Comparison of ENCODE assay signal across 1 cellular context in the genomic region with DNA sequence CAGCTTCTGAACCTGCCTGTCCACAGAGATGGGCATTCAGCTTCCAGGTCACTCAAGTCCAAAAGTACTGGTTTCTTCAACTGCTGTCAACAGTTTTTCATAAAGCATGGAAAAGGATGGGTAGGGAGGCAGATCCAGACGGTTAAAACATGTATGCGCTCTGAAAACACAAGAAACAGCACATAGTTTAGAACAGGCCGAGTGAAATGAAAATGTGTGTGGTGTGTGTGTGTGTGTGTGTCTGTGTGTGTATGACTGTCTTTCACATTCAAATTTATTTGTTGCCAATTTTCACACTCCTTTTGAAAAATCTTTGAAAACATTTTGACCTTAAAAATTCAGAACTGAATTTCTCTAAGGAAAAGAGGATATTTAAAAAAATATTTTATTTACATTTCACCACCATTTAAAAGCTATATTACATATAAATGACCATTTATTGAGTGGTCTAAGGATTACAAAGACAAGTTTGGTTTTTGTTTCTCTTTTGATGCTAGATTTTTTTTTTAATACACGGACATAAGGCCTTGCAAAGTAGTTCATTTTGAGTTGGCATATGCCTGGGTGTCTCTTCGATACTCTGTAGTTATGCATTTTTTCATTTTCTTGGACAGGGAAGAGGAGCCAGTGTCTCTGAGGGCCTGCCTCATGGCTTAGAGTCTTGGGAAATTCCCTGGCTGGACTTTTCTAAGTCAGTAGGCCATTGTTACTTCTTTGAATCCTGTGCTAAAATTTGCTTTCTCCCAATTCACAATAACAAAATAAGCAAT.
TF ChIP-seq lines count a peak whose summit lies in the region.

No MANE protein-coding gene starts in this region.

TF ChIP-seq in GM12878, 131 proteins besides CTCF, POLR2A, EP300 and RAD21:
- no peak for TF ChIP-seq RAD51 (IDR thresholded peaks at IDR 0.05)
- 0 out of 4 replicates have a peak, but pooled peaks of 1 of the 2 experiments have one; percentile 27 for TF ChIP-seq ETV6 (conservative IDR thresholded peaks at IDR 0.05 in 1 of 2, IDR thresholded peaks at IDR 0.05 in 1 of 2; ENCODE audit: borderline replicate concordance in 1 of 2, low read depth in 1 of 2)
- TF ChIP-seq NFIC (IDR thresholded peaks at IDR 0.05; ENCODE audit: low read depth, low read length), result peak; percentile 18; the same call in 1 of the 2 replicates
- TF ChIP-seq WRNIP1 (IDR thresholded peaks at IDR 0.05; ENCODE audit: borderline replicate concordance, low read depth, low read length), result no peak
- TF ChIP-seq RELA (IDR thresholded peaks at IDR 0.05; ENCODE audit: borderline replicate concordance, partially characterized antibody), result peak; percentile 21
- TF ChIP-seq BCL11A (IDR thresholded peaks at IDR 0.05; ENCODE audit: low read depth, low read length), result no peak
- no peak for TF ChIP-seq EZH2 (IDR thresholded peaks at IDR 0.05; ENCODE audit: borderline replicate concordance, control insufficient read depth, low read depth, low read length)
- TF ChIP-seq MTA2 (IDR thresholded peaks at IDR 0.05; ENCODE audit: low read depth), result no peak
- TF ChIP-seq KDM1A (IDR thresholded peaks at IDR 0.05; ENCODE audit: borderline replicate concordance), result no peak
- peak; percentile 54; the same call in 1 of the 2 replicates for TF ChIP-seq ZNF384 (IDR thresholded peaks at IDR 0.05; ENCODE audit: borderline replicate concordance, low read depth, low read length)
- TF ChIP-seq, protein P1, sequence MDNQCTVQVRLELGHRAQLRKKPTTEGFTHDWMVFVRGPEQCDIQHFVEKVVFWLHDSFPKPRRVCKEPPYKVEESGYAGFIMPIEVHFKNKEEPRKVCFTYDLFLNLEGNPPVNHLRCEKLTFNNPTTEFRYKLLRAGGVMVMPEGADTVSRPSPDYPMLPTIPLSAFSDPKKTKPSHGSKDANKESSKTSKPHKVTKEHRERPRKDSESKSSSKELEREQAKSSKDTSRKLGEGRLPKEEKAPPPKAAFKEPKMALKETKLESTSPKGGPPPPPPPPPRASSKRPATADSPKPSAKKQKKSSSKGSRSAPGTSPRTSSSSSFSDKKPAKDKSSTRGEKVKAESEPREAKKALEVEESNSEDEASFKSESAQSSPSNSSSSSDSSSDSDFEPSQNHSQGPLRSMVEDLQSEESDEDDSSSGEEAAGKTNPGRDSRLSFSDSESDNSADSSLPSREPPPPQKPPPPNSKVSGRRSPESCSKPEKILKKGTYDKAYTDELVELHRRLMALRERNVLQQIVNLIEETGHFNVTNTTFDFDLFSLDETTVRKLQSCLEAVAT (IDR thresholded peaks at IDR 0.05), result 0 out of 2 replicates have a peak, but pooled peaks have one; percentile 53
- TF ChIP-seq NBN (IDR thresholded peaks at IDR 0.05), result 0 out of 2 replicates have a peak, but pooled peaks have one; percentile 15
- 0 out of 2 replicates have a peak, but pooled peaks have one; percentile 14 for TF ChIP-seq YY1 (IDR thresholded peaks at IDR 0.05; ENCODE audit: low read depth, low read length)
- TF ChIP-seq, protein P2, sequence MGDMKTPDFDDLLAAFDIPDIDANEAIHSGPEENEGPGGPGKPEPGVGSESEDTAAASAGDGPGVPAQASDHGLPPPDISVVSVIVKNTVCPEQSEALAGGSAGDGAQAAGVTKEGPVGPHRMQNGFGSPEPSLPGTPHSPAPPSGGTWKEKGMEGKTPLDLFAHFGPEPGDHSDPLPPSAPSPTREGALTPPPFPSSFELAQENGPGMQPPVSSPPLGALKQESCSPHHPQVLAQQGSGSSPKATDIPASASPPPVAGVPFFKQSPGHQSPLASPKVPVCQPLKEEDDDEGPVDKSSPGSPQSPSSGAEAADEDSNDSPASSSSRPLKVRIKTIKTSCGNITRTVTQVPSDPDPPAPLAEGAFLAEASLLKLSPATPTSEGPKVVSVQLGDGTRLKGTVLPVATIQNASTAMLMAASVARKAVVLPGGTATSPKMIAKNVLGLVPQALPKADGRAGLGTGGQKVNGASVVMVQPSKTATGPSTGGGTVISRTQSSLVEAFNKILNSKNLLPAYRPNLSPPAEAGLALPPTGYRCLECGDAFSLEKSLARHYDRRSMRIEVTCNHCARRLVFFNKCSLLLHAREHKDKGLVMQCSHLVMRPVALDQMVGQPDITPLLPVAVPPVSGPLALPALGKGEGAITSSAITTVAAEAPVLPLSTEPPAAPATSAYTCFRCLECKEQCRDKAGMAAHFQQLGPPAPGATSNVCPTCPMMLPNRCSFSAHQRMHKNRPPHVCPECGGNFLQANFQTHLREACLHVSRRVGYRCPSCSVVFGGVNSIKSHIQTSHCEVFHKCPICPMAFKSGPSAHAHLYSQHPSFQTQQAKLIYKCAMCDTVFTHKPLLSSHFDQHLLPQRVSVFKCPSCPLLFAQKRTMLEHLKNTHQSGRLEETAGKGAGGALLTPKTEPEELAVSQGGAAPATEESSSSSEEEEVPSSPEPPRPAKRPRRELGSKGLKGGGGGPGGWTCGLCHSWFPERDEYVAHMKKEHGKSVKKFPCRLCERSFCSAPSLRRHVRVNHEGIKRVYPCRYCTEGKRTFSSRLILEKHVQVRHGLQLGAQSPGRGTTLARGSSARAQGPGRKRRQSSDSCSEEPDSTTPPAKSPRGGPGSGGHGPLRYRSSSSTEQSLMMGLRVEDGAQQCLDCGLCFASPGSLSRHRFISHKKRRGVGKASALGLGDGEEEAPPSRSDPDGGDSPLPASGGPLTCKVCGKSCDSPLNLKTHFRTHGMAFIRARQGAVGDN (IDR thresholded peaks at IDR 0.05), result 0 out of 2 replicates have a peak, but pooled peaks have one; percentile 20
- TF ChIP-seq, protein P3, sequence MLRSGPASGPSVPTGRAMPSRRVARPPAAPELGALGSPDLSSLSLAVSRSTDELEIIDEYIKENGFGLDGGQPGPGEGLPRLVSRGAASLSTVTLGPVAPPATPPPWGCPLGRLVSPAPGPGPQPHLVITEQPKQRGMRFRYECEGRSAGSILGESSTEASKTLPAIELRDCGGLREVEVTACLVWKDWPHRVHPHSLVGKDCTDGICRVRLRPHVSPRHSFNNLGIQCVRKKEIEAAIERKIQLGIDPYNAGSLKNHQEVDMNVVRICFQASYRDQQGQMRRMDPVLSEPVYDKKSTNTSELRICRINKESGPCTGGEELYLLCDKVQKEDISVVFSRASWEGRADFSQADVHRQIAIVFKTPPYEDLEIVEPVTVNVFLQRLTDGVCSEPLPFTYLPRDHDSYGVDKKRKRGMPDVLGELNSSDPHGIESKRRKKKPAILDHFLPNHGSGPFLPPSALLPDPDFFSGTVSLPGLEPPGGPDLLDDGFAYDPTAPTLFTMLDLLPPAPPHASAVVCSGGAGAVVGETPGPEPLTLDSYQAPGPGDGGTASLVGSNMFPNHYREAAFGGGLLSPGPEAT (IDR thresholded peaks at IDR 0.05; ENCODE audit: low read depth), result 0 out of 2 replicates have a peak, but pooled peaks have one; percentile 30
- no peak for TF ChIP-seq HDGF (IDR thresholded peaks at IDR 0.05)
TF ChIP-seq in GM12878: peak in this region for 9.
